ENCODE assay signal across 17 cellular contexts in genomic region chr2:207256026-207256425, GRCh38.
DNase-seq lines count a peak whose midpoint lies in the region; ATAC-seq and TF ChIP-seq lines count a peak whose summit lies in the region.
"Had no signal": no experiment of that assay in that cellular context is flagged by ENCODE, and none has a peak within 500 bp of the region (broad histone marks: within the 10 kb centered on the region; RNA-seq: fewer than 3 reads in every experiment).

No MANE protein-coding gene starts in this region.

- H3K36me3 ChIP-seq in PC-3 (ENCODE audit: low read depth, low read length), result no peaks in the 10 kb centered on the region
- no peaks in the 10 kb centered on the region for H3K36me3 ChIP-seq in fibroblast of lung (ENCODE audit: control insufficient read depth, insufficient read depth, low read length)
- no peaks in the 10 kb centered on the region for H3K36me3 ChIP-seq in rectal smooth muscle tissue (ENCODE audit: control insufficient read depth, insufficient read depth, low read length)
- H3K36me3 ChIP-seq: suprapubic skin had no signal

- H3K4me3 ChIP-seq in PC-3 (ENCODE audit: low read length), result no peak overlapping the region
- H3K4me3 ChIP-seq in fibroblast of lung (replicated peaks in 1 of 4; ENCODE audit: control extremely low read depth in 1 of 4, insufficient read depth in 1 of 4, low read depth in 3 of 4, low read length in 4 of 4), result no peak overlapping the region
- no peak overlapping the region for H3K4me3 ChIP-seq in rectal smooth muscle tissue (ENCODE audit: low read length)
- H3K4me3 ChIP-seq: PC-9, suprapubic skin had no signal

- POLR2A ChIA-PET in PC-3 (lab: Charles Lee; ENCODE audit: unreplicated experiment), result no interaction called here

- H3F3A ChIP-seq in PC-3 (ENCODE audit: low read length, unreplicated experiment), result peaks cover 4% of the 10 kb centered on the region

- H3K27me3 ChIP-seq in PC-3 (ENCODE audit: low read length) (no peaks in the 10 kb centered on the region), fibroblast of lung (ENCODE audit: control insufficient read depth, insufficient read depth, low read length) (no peaks in the 10 kb centered on the region), rectal smooth muscle tissue (ENCODE audit: control insufficient read depth, insufficient read depth, low read length) (no peaks in the 10 kb centered on the region)
- H3K27me3 ChIP-seq: suprapubic skin had no signal

- H2AFZ ChIP-seq in PC-3 (ENCODE audit: low read length), result no peak overlapping the region
- H2AFZ ChIP-seq in fibroblast of lung (ENCODE audit: low read length), result no peak overlapping the region
- H2AFZ ChIP-seq: PC-9 had no signal

- peak overlapping the region; percentile 95 for H3K27ac ChIP-seq in C4-2B
- H3K27ac ChIP-seq in PC-3 (ENCODE audit: low read length), result peak overlapping the region; percentile 53; the same call in 1 of the 2 replicates
- peak overlapping the region; percentile 91 for H3K27ac ChIP-seq in fibroblast of lung (ENCODE audit: insufficient read depth, low read length)
- H3K27ac ChIP-seq in rectal smooth muscle tissue (ENCODE audit: low read depth, low read length), result peak overlapping the region; percentile 50
- H3K27ac ChIP-seq: PC-9, suprapubic skin had no signal

- CTCF ChIA-PET in PC-3 (lab: Charles Lee), result no interaction called here

- H3K4me1 ChIP-seq in PC-3 (ENCODE audit: insufficient read depth, low read length) (peaks cover 90% of the 10 kb centered on the region), fibroblast of lung (ENCODE audit: control insufficient read depth, extremely low read depth, insufficient read depth, low read length) (peaks cover 65% of the 10 kb centered on the region), rectal smooth muscle tissue (ENCODE audit: control insufficient read depth, insufficient read depth, low read length) (peaks cover 43% of the 10 kb centered on the region)

- no peaks in the 10 kb centered on the region for H3K9me3 ChIP-seq in PC-3 (ENCODE audit: low read length)
- no peaks in the 10 kb centered on the region for H3K9me3 ChIP-seq in fibroblast of lung (ENCODE audit: control insufficient read depth, insufficient read depth, low read depth, low read length)
- H3K9me3 ChIP-seq: suprapubic skin had no signal

- intact Hi-C loops in PC-3 (cut with micrococcal nuclease), result loop anchor here (5.0 kb wide), 1 partner anchor 274 kb away; no protein-coding TSS in a partner anchor

- H3K79me2 ChIP-seq in PC-3 (ENCODE audit: low read length) (no peaks in the 10 kb centered on the region), fibroblast of lung (ENCODE audit: control insufficient read depth, insufficient read depth, low read length) (no peaks in the 10 kb centered on the region)

- no peaks in the 10 kb centered on the region for H3K9me2 ChIP-seq in PC-3 (replicated peaks; ENCODE audit: low read length)

- TF ChIP-seq CTCF in C4-2B (conservative IDR thresholded peaks at IDR 0.05), result no peak
- no peak for TF ChIP-seq CTCF in PC-3 (conservative IDR thresholded peaks at IDR 0.05; ENCODE audit: low read depth, low read length)
- TF ChIP-seq CTCF in fibroblast of lung (conservative IDR thresholded peaks at IDR 0.05 in 1 of 2, IDR thresholded peaks at IDR 0.05 in 1 of 2; ENCODE audit: low read depth in 1 of 2, low read length in 2 of 2), result no peak

- ATAC-seq in PC-3 (no peak), GM21619 (IDR thresholded peaks at IDR 0.05; ENCODE audit: unreplicated experiment) (no peak), esophagus mucosa (no peak)
- ATAC-seq: activated naive CD8-positive, alpha-beta T cell treated with anti-CD3 and anti-CD28 coated beads, Interleukin-2, amount 50 U/mL, for 24 hours; activated T-cell treated with anti-CD3 and anti-CD28 coated beads, Interleukin-2, amount 50 U/mL, for 4 hours; left lobe of liver; natural killer cell had no signal

- BruUV-seq in PC-3 (replicated peaks; lab: Mats Ljungman, UMichigan), result no TSS peak

- H4K20me1 ChIP-seq in PC-3 (ENCODE audit: low read length) (no peaks in the 10 kb centered on the region), fibroblast of lung (ENCODE audit: control insufficient read depth, extremely low read depth, insufficient read depth, low read length) (no peaks in the 10 kb centered on the region)

- peak overlapping the region; percentile 42; the same call in 1 of the 2 replicates for H3K4me2 ChIP-seq in PC-3 (ENCODE audit: low read length)
- no peak overlapping the region for H3K4me2 ChIP-seq in fibroblast of lung (ENCODE audit: extremely low read depth, insufficient read depth, low read length)
- H3K4me2 ChIP-seq: PC-9 had no signal

- H3K9ac ChIP-seq in PC-3 (ENCODE audit: low read length), result no peak overlapping the region
- H3K9ac ChIP-seq in fibroblast of lung (ENCODE audit: insufficient read depth, low read length), result no peak overlapping the region
- no peak overlapping the region for H3K9ac ChIP-seq in rectal smooth muscle tissue (ENCODE audit: low read length)

- DNase-seq in PC-3, result no peak
- DNase-seq in fibroblast of lung (ENCODE audit: low read depth in 2 of 2), result peak in 1 of 2 donors; percentile 21
- DNase-seq in stimulated activated naive CD4-positive, alpha-beta T cell treated with Interleukin-2 at 50 U/mL for 16 hours (lab: John Stamatoyannopoulos, UW), result no peak
- DNase-seq in activated CD8-positive, alpha-beta memory T cell treated with anti-CD3 and anti-CD28 coated beads, Interleukin-2, amount 50 U/mL, for 48 hours, result no peak
- DNase-seq: activated CD4-positive, alpha-beta T cell treated with anti-CD3 and anti-CD28 coated beads, Interleukin-2, amount 50 U/mL, for 4 hours; activated naive CD8-positive, alpha-beta T cell treated with anti-CD3 and anti-CD28 coated beads, Interleukin-2, amount 50 U/mL, for 24 hours; activated T-cell treated with anti-CD3 and anti-CD28 coated beads, Interleukin-2, amount 50 U/mL, for 4 hours; DMS53; natural killer cell; NCI-H187 treated with DMSO at 0.1 percent for 48 hours; PC-9 had no signal
